In the genomic region with DNA sequence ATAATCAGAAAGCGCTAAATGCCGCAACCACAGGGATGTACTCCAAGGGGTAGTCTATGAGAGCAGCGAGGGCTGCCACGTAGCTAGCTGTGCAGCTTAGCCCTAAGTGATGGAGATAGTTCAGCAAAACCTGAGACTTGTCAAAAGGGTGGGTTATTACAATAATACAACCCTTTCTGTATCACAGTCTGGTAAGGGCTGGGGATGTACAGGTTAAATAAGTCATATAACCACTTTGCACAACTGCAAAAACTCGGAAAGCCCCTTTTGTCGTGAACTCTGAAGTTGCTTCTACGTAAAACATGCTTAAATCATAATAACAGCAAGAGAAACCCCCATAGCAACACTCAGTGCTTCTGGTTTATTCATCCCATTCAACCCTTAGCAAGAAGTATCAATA, we compare ENCODE assay signal across 16 cellular contexts.
DNase-seq lines count a peak whose midpoint lies in the region; ATAC-seq and TF ChIP-seq lines count a peak whose summit lies in the region.
"Had no signal": no experiment of that assay in that cellular context is flagged by ENCODE, and none has a peak within 500 bp of the region (broad histone marks: within the 10 kb centered on the region; RNA-seq: fewer than 3 reads in every experiment).

No MANE protein-coding gene starts in this region.

- H3K27me3 ChIP-seq in aorta (ENCODE audit: control insufficient read depth in 1 of 2, insufficient read depth in 2 of 2, low read length in 1 of 2) = no peaks in the 10 kb centered on the region
- H3K27me3 ChIP-seq: BLaER1 treated with 17β-estradiol and CSF1 and Interleukin-3, amounts not matched to agents 10 nM and 100 nM had no signal

- peak; percentile 2 for DNase-seq in NCI-H2227 (lab: John Stamatoyannopoulos, UW; ENCODE audit: unreplicated experiment)
- DNase-seq in NCI-H2227 treated with DMSO at 0.1 percent for 48 hours (lab: John Stamatoyannopoulos, UW) = no peak
- peak; percentile 5 for DNase-seq in GM20000 (ENCODE audit: low spot score)
- DNase-seq in aorta = no peak
- DNase-seq in activated naive CD4-positive, alpha-beta T cell (lab: John Stamatoyannopoulos, UW) = no peak
- DNase-seq: AML-193; Caco-2; Calu3; CD4-positive, alpha-beta T cell; CD8-positive, alpha-beta T cell; DMS79 treated with DMSO at 0.1 percent for 48 hours; GF-D8 had no signal

- H3K9me3 ChIP-seq in aorta (ENCODE audit: control insufficient read depth, low read length) = no peaks in the 10 kb centered on the region
- H3K9me3 ChIP-seq: A549; BLaER1 treated with 17β-estradiol and CSF1 and Interleukin-3, amounts not matched to agents 10 nM and 100 nM; Caco-2 had no signal

- no peak overlapping the region for H3K27ac ChIP-seq in aorta (ENCODE audit: low read depth in 1 of 2, low read length in 2 of 2)
- H3K27ac ChIP-seq: 22Rv1; A549; BLaER1 treated with 17β-estradiol and CSF1 and Interleukin-3, amounts not matched to agents 10 nM and 100 nM; C4-2B had no signal

- H3K4me3 ChIP-seq in aorta (ENCODE audit: low read length in 2 of 2) = no peak overlapping the region
- H3K4me3 ChIP-seq: A549; BLaER1 treated with 17β-estradiol and CSF1 and Interleukin-3, amounts not matched to agents 10 nM and 100 nM had no signal

- H3K4me1 ChIP-seq in aorta (ENCODE audit: control insufficient read depth in 1 of 2, insufficient read depth in 2 of 2, low read length in 2 of 2) = no peaks in the 10 kb centered on the region
- H3K4me1 ChIP-seq: A549; BLaER1 treated with 17β-estradiol and CSF1 and Interleukin-3, amounts not matched to agents 10 nM and 100 nM; Caco-2 had no signal

- no peak for ATAC-seq in aorta (ENCODE audit: low FRiP score)
- ATAC-seq: A549; CD8-positive, alpha-beta T cell had no signal

- no peak for TF ChIP-seq CTCF in GM20000 (IDR thresholded peaks at IDR 0.05; ENCODE audit: extremely low read depth, missing control alignments)

- no peaks in the 10 kb centered on the region for H3K36me3 ChIP-seq in aorta (ENCODE audit: control insufficient read depth in 1 of 2, insufficient read depth in 2 of 2, low read length in 1 of 2)
- H3K36me3 ChIP-seq: BLaER1 treated with 17β-estradiol and CSF1 and Interleukin-3, amounts not matched to agents 10 nM and 100 nM had no signal

- intact Hi-C loops in aorta (cut with DNase I) = no loop called here

- WGBS in aorta, 2 donors = 60 to 64% methylated on average over 7 of the region's 7 CpGs

Comparison
In these comparisons a context has a peak if more than half of its experiments do, and no peak if none do; other contexts are left out.
1. DNase-seq: peak in NCI-H2227 (single experiment) and GM20000 (single experiment); none in NCI-H2227 treated with DMSO at 0.1 percent for 48 hours (single experiment), aorta (0 of 2) and activated naive CD4-positive, alpha-beta T cell (0 of 4).